In genomic region chr19:55460670-55461258, GRCh38 we compare ENCODE assay signal across 8 cellular contexts. TPM values are rescaled to one million over a fixed set of nuclear protein-coding genes. Genes with fewer than 3 reads are reported as not detected.
DNase-seq lines count a peak whose midpoint lies in the region; ATAC-seq lines count a peak whose summit lies in the region.

No MANE protein-coding gene starts in this region.

- no peak for ATAC-seq in HG03521 (IDR thresholded peaks at IDR 0.05; ENCODE audit: unreplicated experiment)
- no peak for ATAC-seq in GM21619 (IDR thresholded peaks at IDR 0.05; ENCODE audit: unreplicated experiment)

- peak overlapping the region; percentile 27 for H3K27ac ChIP-seq in caudate nucleus (ENCODE audit: low read depth, low read length)

- DNase-seq in Caki2 (ENCODE audit: low read depth) (peak; percentile 54), HUDEP-2 (lab: John Stamatoyannopoulos, UW; ENCODE audit: unreplicated experiment in 76 of 76) (peak in 74 of 76 experiments; percentile 53 to 97 (median 90)), SK-MEL-5 (ENCODE audit: low read depth, low spot score) (peak; percentile 76), caudate nucleus (lab: John Stamatoyannopoulos, UW) (peak in 27 of 61 donors; percentile 12 to 66 (median 40)), iris pigment epithelial cell (ENCODE audit: low read depth) (peak; percentile 83)
- DNase-seq in stimulated activated CD4-positive, alpha-beta T cell treated with anti-CD3 and anti-CD28 coated beads, Interleukin-15, amount 100 ng/mL, for 24 hours: peak; percentile 68

- in situ Hi-C loops in Caki2 (cut with HindIII; ENCODE audit: low pct_unique_long_range_greater_than_20kb, low sequenced_read_pairs): no loop called here
- in situ Hi-C loops in SK-MEL-5 (cut with HindIII; ENCODE audit: low pct_unique_long_range_greater_than_20kb, low sequenced_read_pairs): no loop called here

RNA-seq across cellular contexts. Expression of gene ISOC2, which starts 0.7 kb away (rescaled TPM):
- total RNA-seq in Caki2 (2014; rRNA removed; shearing (Covaris generic); ENCODE audit: low replicate concordance): 231 and 265 TPM in 2 replicates
- 79.2 and 90.6 TPM in 2 replicates for total RNA-seq in SK-MEL-5 (2014; rRNA removed; shearing (Covaris generic))
- polyA plus RNA-seq in SK-MEL-5 (2015; cell fraction: cytosol; rRNA removed): 82.1 and 82.4 TPM in 2 replicates
- polyA plus RNA-seq in SK-MEL-5 (2015; cell fraction: nucleus; rRNA removed): 31.0 and 40.9 TPM in 2 replicates

RNA-seq across cellular contexts. Expression of gene C19orf85, which starts 3.8 kb away (rescaled TPM):
- total RNA-seq in Caki2 (2014; rRNA removed; shearing (Covaris generic); ENCODE audit: low replicate concordance): not detected in 2 replicates
- total RNA-seq in SK-MEL-5 (2014; rRNA removed; shearing (Covaris generic)): not detected in 2 replicates
- polyA plus RNA-seq in SK-MEL-5 (2015; cell fraction: cytosol; rRNA removed): not detected in 2 replicates
- not detected in 2 replicates for polyA plus RNA-seq in SK-MEL-5 (2015; cell fraction: nucleus; rRNA removed)

RNA-seq across cellular contexts. Expression of gene ZNF628, which starts 15.7 kb away (rescaled TPM):
- total RNA-seq in Caki2 (2014; rRNA removed; shearing (Covaris generic); ENCODE audit: low replicate concordance): 1.9 and 5.3 TPM in 2 replicates
- total RNA-seq in SK-MEL-5 (2014; rRNA removed; shearing (Covaris generic)): 0.71 and 3.1 TPM in 2 replicates
- 9.5 and 9.7 TPM in 2 replicates for polyA plus RNA-seq in SK-MEL-5 (2015; cell fraction: cytosol; rRNA removed)
- 1.5 and 2.8 TPM in 2 replicates for polyA plus RNA-seq in SK-MEL-5 (2015; cell fraction: nucleus; rRNA removed)

RNA-seq across cellular contexts. Expression of gene SHISA7, which starts 17.7 kb away (rescaled TPM):
- total RNA-seq in Caki2 (2014; rRNA removed; shearing (Covaris generic); ENCODE audit: low replicate concordance): not detected in 2 replicates
- total RNA-seq in SK-MEL-5 (2014; rRNA removed; shearing (Covaris generic)): not detected in 2 replicates
- 0.01 TPM in 1 of 2 replicates, not detected in the other for polyA plus RNA-seq in SK-MEL-5 (2015; cell fraction: cytosol; rRNA removed)
- not detected in 2 replicates for polyA plus RNA-seq in SK-MEL-5 (2015; cell fraction: nucleus; rRNA removed)

RNA-seq across cellular contexts. Expression of gene NAT14, which starts 24.2 kb away (rescaled TPM):
- total RNA-seq in Caki2 (2014; rRNA removed; shearing (Covaris generic); ENCODE audit: low replicate concordance): 94.3 and 99.9 TPM in 2 replicates
- 11.8 TPM in 2 replicates for total RNA-seq in SK-MEL-5 (2014; rRNA removed; shearing (Covaris generic))
- polyA plus RNA-seq in SK-MEL-5 (2015; cell fraction: cytosol; rRNA removed): 25.5 and 30.8 TPM in 2 replicates
- polyA plus RNA-seq in SK-MEL-5 (2015; cell fraction: nucleus; rRNA removed): 63.0 and 82.9 TPM in 2 replicates
